Comparison of ENCODE assay signal across 8 cellular contexts in genomic region chr5:52799358-52799982, GRCh38. TPM values are rescaled to one million over a fixed set of nuclear protein-coding genes. Genes with fewer than 3 reads are reported as not detected.
DNase-seq lines count a peak whose midpoint lies in the region; ATAC-seq and TF ChIP-seq lines count a peak whose summit lies in the region.

No MANE protein-coding gene starts in this region.

- H3K4me1 Mint-ChIP-seq in memory B cell = peaks cover 32% of the 10 kb centered on the region

- peak overlapping the region; percentile 79 for H3K4me3 ChIP-seq in upper lobe of right lung

- no peaks in the 10 kb centered on the region for H3K27me3 Mint-ChIP-seq in memory B cell

- H3K36me3 ChIP-seq in upper lobe of right lung = peaks cover 9% of the 10 kb centered on the region

- H3K27ac ChIP-seq in upper lobe of right lung = peak overlapping the region; percentile 88

- DNase-seq in AG08396 (ENCODE audit: low spot score) (peak; percentile 67), RPMI7951 (ENCODE audit: low read depth) (peak; percentile 88), ecto neural progenitor cell (ENCODE audit: low spot score) (peak; percentile 76), memory B cell (ENCODE audit: low spot score in 2 of 2) (no peak), upper lobe of right lung (peak; percentile 68), pons (ENCODE audit: low spot score) (no peak)

- peak; percentile 36 for ATAC-seq in GM18511 (IDR thresholded peaks at IDR 0.05; ENCODE audit: unreplicated experiment)
- ATAC-seq in HG02973 (IDR thresholded peaks at IDR 0.05; ENCODE audit: unreplicated experiment) = peak; percentile 29
- ATAC-seq in memory B cell (ENCODE audit: low read depth) = peak; percentile 20
- peak; percentile 40 for ATAC-seq in upper lobe of right lung

- TF ChIP-seq CTCF in upper lobe of right lung (IDR thresholded peaks at IDR 0.05) = no peak

- H3K27me3 ChIP-seq in upper lobe of right lung = no peaks in the 10 kb centered on the region

- peaks cover 4% of the 10 kb centered on the region for H3K36me3 Mint-ChIP-seq in memory B cell

- H3K9me3 ChIP-seq in upper lobe of right lung = no peaks in the 10 kb centered on the region

- H3K4me3 Mint-ChIP-seq in memory B cell = peak overlapping the region; percentile 95

- intact Hi-C loops in upper lobe of right lung (cut with DNase I) = no loop called here

- H3K4me1 ChIP-seq in upper lobe of right lung = peaks cover 62% of the 10 kb centered on the region

- no peaks in the 10 kb centered on the region for H3K9me3 Mint-ChIP-seq in memory B cell

- peak overlapping the region; percentile 76 for H3K27ac Mint-ChIP-seq in memory B cell

RNA-seq across cellular contexts. Expression of gene ITGA1, which starts 11.8 kb away (rescaled TPM):
- 47.7 and 74.6 TPM in 2 replicates for total RNA-seq in RPMI7951 (2014; rRNA removed; shearing (Covaris generic))
- total RNA-seq in upper lobe of right lung = 94.8 TPM

RNA-seq across cellular contexts. Expression of gene PELO, which starts 11.8 kb away (rescaled TPM):
- 30.6 and 33.4 TPM in 2 replicates for total RNA-seq in RPMI7951 (2014; rRNA removed; shearing (Covaris generic))
- total RNA-seq in upper lobe of right lung = 41.3 TPM

Comparison
In these comparisons a context has a peak if more than half of its experiments do, and no peak if none do; other contexts are left out.
1. DNase-seq: peak in AG08396 (single experiment), RPMI7951 (single experiment), ecto neural progenitor cell (single experiment) and upper lobe of right lung (single experiment); none in memory B cell (0 of 2) and pons (single experiment).
2. Peak in every context shown above with its lines, with median percentiles within 50 percentile points of each other: ATAC-seq.